Comparison of ENCODE assay signal across 12 cellular contexts in genomic region chr1:65527211-65527610, GRCh38.
DNase-seq lines count a peak whose midpoint lies in the region; ATAC-seq, FAIRE-seq and TF ChIP-seq lines count a peak whose summit lies in the region.
"Had no signal": no experiment of that assay in that cellular context is flagged by ENCODE, and none has a peak within 500 bp of the region (broad histone marks: within the 10 kb centered on the region; RNA-seq: fewer than 3 reads in every experiment).

No MANE protein-coding gene starts in this region.

- H3K27me3 ChIP-seq in ACC112 (ENCODE audit: insufficient read depth, low read length) = peaks cover 31% of the 10 kb centered on the region
- H3K27me3 ChIP-seq in lower lobe of right lung (ENCODE audit: low read depth) = peaks cover 25% of the 10 kb centered on the region

- H3K36me3 ChIP-seq in ACC112 (ENCODE audit: insufficient read depth, low read length) = 0 out of 2 replicates have a peak, but pooled peaks cover 3% of the 10 kb centered on the region
- no peaks in the 10 kb centered on the region for H3K36me3 ChIP-seq in lower lobe of right lung
- H3K36me3 ChIP-seq: transverse colon had no signal

- intact Hi-C loops in lower lobe of right lung (cut with DNase I) = no loop called here

- peak overlapping the region; percentile 85 for H3K4me3 ChIP-seq in ACC112 (ENCODE audit: low read depth, low read length)
- H3K4me3 ChIP-seq in cardiac fibroblast (replicated peaks in 1 of 2; ENCODE audit: low read depth in 2 of 2, low read length in 2 of 2) = peak overlapping the region in 1 of 2 donors; percentile 8
- peak overlapping the region; percentile 59 for H3K4me3 ChIP-seq in lower lobe of right lung
- H3K4me3 ChIP-seq: transverse colon had no signal

- peaks cover 19% of the 10 kb centered on the region for H3K4me1 ChIP-seq in ACC112 (ENCODE audit: control insufficient read depth, insufficient read depth, low read length, unreplicated experiment)
- no peaks in the 10 kb centered on the region for H3K4me1 ChIP-seq in lower lobe of right lung

- peak; percentile 27 for DNase-seq in HTR-8/SVneo (ENCODE audit: insufficient read length, low spot score)
- DNase-seq in cardiac fibroblast (ENCODE audit: low read depth in 2 of 2) = peak; percentile 51 to 69
- no peak for DNase-seq in lower lobe of right lung
- DNase-seq in cerebellum (ENCODE audit: low spot score) = no peak
- no peak for DNase-seq in stimulated activated naive CD4-positive, alpha-beta T cell (lab: John Stamatoyannopoulos, UW)
- DNase-seq in NCI-H82 treated with DMSO at 0.1 percent for 48 hours (lab: John Stamatoyannopoulos, UW; ENCODE audit: unreplicated experiment) = no peak
- DNase-seq: C1 segment of cervical spinal cord, dorsolateral prefrontal cortex, NCI-H510A, transverse colon had no signal

- no peaks in the 10 kb centered on the region for H3K79me2 ChIP-seq in ACC112 (ENCODE audit: control insufficient read depth, insufficient read depth, low read length, unreplicated experiment)

- no peak for TF ChIP-seq CTCF in cardiac fibroblast (IDR thresholded peaks at IDR 0.05; ENCODE audit: low read depth, low read length)
- no peak for TF ChIP-seq CTCF in lower lobe of right lung (IDR thresholded peaks at IDR 0.05)

- H2AFZ ChIP-seq in ACC112 (ENCODE audit: low read length, unreplicated experiment) = peak overlapping the region; percentile 54

- no peaks in the 10 kb centered on the region for H3K9me3 ChIP-seq in lower lobe of right lung
- H3K9me3 ChIP-seq: transverse colon had no signal

- H3K27ac ChIP-seq in ACC112 (ENCODE audit: low read depth, low read length) (peak overlapping the region; percentile 16; the same call in 1 of the 2 replicates), lower lobe of right lung (peak overlapping the region; percentile 20)
- H3K27ac ChIP-seq: transverse colon had no signal

- ATAC-seq in lower lobe of right lung = peak in 1 of 2 donors; percentile 39
- ATAC-seq in HG03095 (IDR thresholded peaks at IDR 0.05; ENCODE audit: unreplicated experiment) = no peak

- no peak for FAIRE-seq in HTR-8/SVneo (lab: Jason Lieb, UNC)

Comparison
In these comparisons a context has a peak if more than half of its experiments do, and no peak if none do; other contexts are left out.
1. DNase-seq: peak in HTR-8/SVneo (single experiment) and cardiac fibroblast (2 of 2); none in lower lobe of right lung (single experiment), cerebellum (single experiment), stimulated activated naive CD4-positive, alpha-beta T cell (0 of 6) and NCI-H82 treated with DMSO at 0.1 percent for 48 hours (single experiment).